9 cellular contexts compared by ENCODE assay signal in the genomic region with DNA sequence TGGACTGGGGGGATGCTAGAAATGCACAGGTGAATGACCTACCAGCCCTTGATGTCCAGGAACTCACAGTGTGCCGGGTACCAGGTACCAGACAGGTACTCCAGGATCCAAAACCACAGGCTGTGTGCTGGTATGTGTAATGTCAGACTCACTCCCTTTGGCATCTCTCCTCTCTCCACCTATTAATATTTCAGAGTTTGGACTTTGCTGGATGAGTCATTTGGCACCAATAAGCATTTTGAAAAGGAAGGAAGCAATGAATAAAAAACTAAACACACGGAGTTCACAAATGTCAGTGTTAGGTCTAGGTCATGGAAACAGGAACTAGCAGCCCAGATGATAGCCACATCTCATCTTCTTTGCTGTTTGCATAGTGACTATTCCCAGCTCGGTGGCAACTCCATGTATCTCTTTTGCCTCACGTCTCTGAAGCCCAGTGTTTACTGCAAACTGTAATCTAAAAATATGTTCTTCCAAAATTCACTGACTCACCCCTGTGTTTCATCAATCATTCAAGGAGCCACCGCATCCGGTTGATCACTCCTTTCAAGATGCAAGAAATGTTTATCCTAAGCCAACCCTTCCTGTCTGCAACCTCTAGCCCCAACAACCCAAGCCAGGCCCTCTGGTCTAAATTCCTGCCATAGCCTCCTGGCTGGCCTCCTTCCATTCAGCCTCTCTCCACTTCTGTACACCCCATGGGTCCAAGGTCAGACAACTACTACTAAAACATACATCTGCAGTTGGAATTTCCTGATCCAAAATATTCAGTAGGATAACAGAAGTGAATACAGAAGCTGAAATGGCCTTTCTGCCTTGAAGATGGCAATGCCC. TPM values are rescaled to one million over a fixed set of nuclear protein-coding genes. Genes with fewer than 3 reads are reported as not detected.
DNase-seq lines count a peak whose midpoint lies in the region; ATAC-seq and TF ChIP-seq lines count a peak whose summit lies in the region.
"Had no signal": no experiment of that assay in that cellular context is flagged by ENCODE, and none has a peak within 500 bp of the region (broad histone marks: within the 10 kb centered on the region; RNA-seq: fewer than 3 reads in every experiment).

No MANE protein-coding gene starts in this region.

- DNase-seq in SKM-1 treated with dmso at 0.1 percent for 144 hours (lab: John Stamatoyannopoulos, UW; ENCODE audit: unreplicated experiment) (peak; percentile 27), SKM-1 (lab: John Stamatoyannopoulos, UW; ENCODE audit: unreplicated experiment) (no peak), SJSA1 (ENCODE audit: low read depth in 1 of 2, low spot score in 2 of 2) (peak; percentile 84 to 87), erythroblast (lab: John Stamatoyannopoulos, UW) (peak; percentile 62 to 72), ovary (peak in 3 of 5 donors; percentile 20 to 43 (median 39))
- no peak for DNase-seq in activated effector memory CD4-positive, alpha-beta T cell treated with Interleukin-2 at 50 U/mL for 16 hours
- DNase-seq in naive thymus-derived CD8-positive, alpha-beta T cell: no peak

- H3K4me1 Mint-ChIP-seq in naive thymus-derived CD8-positive, alpha-beta T cell: peaks cover 5 to 12% (median 10%) of the 10 kb centered on the region in 4 donors

- H3K27me3 ChIP-seq in SJSA1 (replicated peaks) (no peaks in the 10 kb centered on the region), ovary (no peaks in the 10 kb centered on the region)

- H3K9me3 ChIP-seq in SJSA1 (replicated peaks) (no peaks in the 10 kb centered on the region), ovary (no peaks in the 10 kb centered on the region)

- peak overlapping the region in 2 of 10 donors; percentile 3 to 7 for H3K4me3 Mint-ChIP-seq in naive thymus-derived CD8-positive, alpha-beta T cell

- no peaks in the 10 kb centered on the region for H3K36me3 Mint-ChIP-seq in naive thymus-derived CD8-positive, alpha-beta T cell

- H3K9me3 Mint-ChIP-seq in naive thymus-derived CD8-positive, alpha-beta T cell: no peaks in the 10 kb centered on the region

- TF ChIP-seq CTCF in ovary (IDR thresholded peaks at IDR 0.05): no peak

- TF ChIP-seq POLR2A in erythroblast (IDR thresholded peaks at IDR 0.05; ENCODE audit: low read length) (peak; percentile 21), ovary (IDR thresholded peaks at IDR 0.05) (no peak), GM18505 (IDR thresholded peaks at IDR 0.05; ENCODE audit: borderline replicate concordance, extremely low read depth, insufficient read depth, insufficient read length) (no peak)

- 1 to 4% (median 3%) methylated on average over 6 of the region's 6 CpGs for WGBS in ovary, 3 donors

- no peak overlapping the region for H3K4me3 ChIP-seq in SJSA1
- H3K4me3 ChIP-seq in ovary: no peak overlapping the region

- peak overlapping the region; percentile 56 for H3K27ac ChIP-seq in SJSA1
- no peak overlapping the region for H3K27ac ChIP-seq in ovary

- intact Hi-C loops in ovary (cut with DNase I): no loop called here

- H3K27me3 Mint-ChIP-seq in naive thymus-derived CD8-positive, alpha-beta T cell: peaks cover 13 to 32% (median 23%) of the 10 kb centered on the region in 5 donors

- POLR2A ChIA-PET in naive thymus-derived CD8-positive, alpha-beta T cell (lab: Charles Lee): no interaction called here

- no peak for ATAC-seq in GM18505 (IDR thresholded peaks at IDR 0.05; ENCODE audit: unreplicated experiment)
- ATAC-seq in naive thymus-derived CD8-positive, alpha-beta T cell: no peak

- H3K27ac Mint-ChIP-seq in naive thymus-derived CD8-positive, alpha-beta T cell: peak overlapping the region in 2 of 10 donors; percentile 19 to 23

- no peaks in the 10 kb centered on the region for H3K36me3 ChIP-seq in SJSA1
- H3K36me3 ChIP-seq in ovary: no peaks in the 10 kb centered on the region

- H3K4me1 ChIP-seq in SJSA1 (replicated peaks) (peaks cover 49% of the 10 kb centered on the region), ovary (ENCODE audit: insufficient read depth) (peaks cover 10% of the 10 kb centered on the region)

- no peak for TF ChIP-seq EP300 in ovary (IDR thresholded peaks at IDR 0.05)

RNA-seq across cellular contexts. Expression of a gene that starts 8.4 kb away (rescaled TPM):
- 84.6 and 140 TPM in 2 replicates for total RNA-seq in SJSA1 (2014; rRNA removed; shearing (Covaris generic))
- total RNA-seq in ovary: 100 to 1,000 TPM in 1 of 7 donors, 10 to 100 TPM in 6; 31.0 to 109 (median 38.0) TPM
- polyA plus RNA-seq in ovary: 10 to 100 TPM; 32.6 to 82.8 TPM
- 1 to 10 TPM; 1.4 to 2.8 TPM for total RNA-seq in naive thymus-derived CD8-positive, alpha-beta T cell
- polyA plus RNA-seq in naive thymus-derived CD8-positive, alpha-beta T cell: under 1 TPM in 2 of 3 donors, not detected in 1; 0.27 to 0.46 TPM
- total RNA-seq: T-helper 2 cell treated with Interferon-gamma antibody and Interleukin-4, amounts not matched to agents 100 ng/mL and 5 ng/mL, for 36 hours had no signal

RNA-seq across cellular contexts. Expression of a gene that starts 55.8 kb away (rescaled TPM):
- total RNA-seq in SJSA1 (2014; rRNA removed; shearing (Covaris generic)): not detected in 2 replicates
- total RNA-seq in ovary: 1 to 10 TPM in 1 of 7 donors, under 1 TPM in 3, not detected in 3; 0.15 to 1.5 (median 0.37) TPM
- under 1 TPM in 1 of 2 donors, not detected in 1; 0.04 TPM for polyA plus RNA-seq in ovary
- total RNA-seq in naive thymus-derived CD8-positive, alpha-beta T cell: not detected
- polyA plus RNA-seq in naive thymus-derived CD8-positive, alpha-beta T cell: not detected
- total RNA-seq: T-helper 2 cell treated with Interferon-gamma antibody and Interleukin-4, amounts not matched to agents 100 ng/mL and 5 ng/mL, for 36 hours had no signal

Comparison
In these comparisons a context has a peak if more than half of its experiments do, and no peak if none do; other contexts are left out.
1. DNase-seq: peak in SKM-1 treated with dmso at 0.1 percent for 144 hours (single experiment), SJSA1 (2 of 2), erythroblast (2 of 2) and ovary (3 of 5); none in SKM-1 (single experiment), activated effector memory CD4-positive, alpha-beta T cell treated with Interleukin-2 at 50 U/mL for 16 hours (single experiment) and naive thymus-derived CD8-positive, alpha-beta T cell (0 of 10).
2. RNA of a gene that starts 8.4 kb away (total RNA-seq): 84.6 to 140 TPM in SJSA1 and 31.0 to 109 TPM in ovary; 1.4 to 2.8 TPM in naive thymus-derived CD8-positive, alpha-beta T cell; every median in the first group is over 4 times any median in the second.